Comparison of ENCODE assay signal across 11 cellular contexts in genomic region chr9:129078691-129079503, GRCh38. TPM values are rescaled to one million over a fixed set of nuclear protein-coding genes. Genes with fewer than 3 reads are reported as not detected.
DNase-seq lines count a peak whose midpoint lies in the region; ATAC-seq lines count a peak whose summit lies in the region.
"Had no signal": no experiment of that assay in that cellular context is flagged by ENCODE, and none has a peak within 500 bp of the region (broad histone marks: within the 10 kb centered on the region; RNA-seq: fewer than 3 reads in every experiment).

No MANE protein-coding gene starts in this region.

- peaks cover 0 to 4% (median 0%) of the 10 kb centered on the region in 8 donors for H3K9me3 Mint-ChIP-seq in CD4-positive, alpha-beta memory T cell
- H3K9me3 Mint-ChIP-seq in IgD-negative memory B cell: no peaks in the 10 kb centered on the region
- H3K9me3 Mint-ChIP-seq in central memory CD8-positive, alpha-beta T cell: no peaks in the 10 kb centered on the region
- H3K9me3 Mint-ChIP-seq in naive thymus-derived CD8-positive, alpha-beta T cell: no peaks in the 10 kb centered on the region

- no peaks in the 10 kb centered on the region for H3K9me3 ChIP-seq in CD4-positive, alpha-beta memory T cell (ENCODE audit: control insufficient read depth in 1 of 2, low read length in 2 of 2)
- H3K9me3 ChIP-seq: MG63, sigmoid colon, thoracic aorta had no signal

- ATAC-seq in central memory CD8-positive, alpha-beta T cell (replicated peaks; ENCODE audit: extremely low read depth, poor library complexity, severe bottlenecking): no peak
- ATAC-seq in naive thymus-derived CD8-positive, alpha-beta T cell: no peak
- ATAC-seq in GM19351 (IDR thresholded peaks at IDR 0.05; ENCODE audit: unreplicated experiment) (no peak), HG03175 (IDR thresholded peaks at IDR 0.05; ENCODE audit: unreplicated experiment) (no peak)

- peaks cover 31% of the 10 kb centered on the region for H3K4me1 ChIP-seq in CD4-positive, alpha-beta memory T cell (ENCODE audit: insufficient read depth, low read length)

- H3K27ac Mint-ChIP-seq in CD4-positive, alpha-beta memory T cell: peak overlapping the region in 4 of 7 donors; percentile 17 to 65 (median 33)
- H3K27ac Mint-ChIP-seq in IgD-negative memory B cell: peak overlapping the region in 1 of 3 donors; percentile 62
- no peak overlapping the region for H3K27ac Mint-ChIP-seq in central memory CD8-positive, alpha-beta T cell (ENCODE audit: low read depth)
- H3K27ac Mint-ChIP-seq in naive thymus-derived CD8-positive, alpha-beta T cell: peak overlapping the region in 3 of 10 donors; percentile 24 to 79 (median 53)

- peaks cover 0 to 3% of the 10 kb centered on the region in 2 donors for H3K36me3 Mint-ChIP-seq in CD4-positive, alpha-beta memory T cell
- H3K36me3 Mint-ChIP-seq in IgD-negative memory B cell: peaks cover 3% of the 10 kb centered on the region
- H3K36me3 Mint-ChIP-seq in central memory CD8-positive, alpha-beta T cell (ENCODE audit: insufficient read depth): peaks cover 16% of the 10 kb centered on the region
- no peaks in the 10 kb centered on the region for H3K36me3 Mint-ChIP-seq in naive thymus-derived CD8-positive, alpha-beta T cell

- POLR2A ChIA-PET in CD4-positive, alpha-beta memory T cell (lab: Charles Lee; ENCODE audit: partially characterized antibody): interaction anchor here (1.2 kb wide), 2 partner anchors 10 to 32 kb away, joined by 3 read pairs; partner anchors contain the start of genes CRAT and PTPA
- POLR2A ChIA-PET in naive thymus-derived CD8-positive, alpha-beta T cell (lab: Charles Lee): no interaction called here

- intact Hi-C loops in CD4-positive, alpha-beta memory T cell (cut with micrococcal nuclease): no loop called here

- CTCF ChIA-PET in CD4-positive, alpha-beta memory T cell (lab: Charles Lee; ENCODE audit: partially characterized antibody): interaction anchor here (0.6 to 2.5 kb wide), 2 partner anchors 53 to 663 kb away, joined by 3 to 5 read pairs; no protein-coding TSS in a partner anchor

- H3K4me3 Mint-ChIP-seq in CD4-positive, alpha-beta memory T cell: peak overlapping the region; percentile 12 to 92 (median 49)
- H3K4me3 Mint-ChIP-seq in IgD-negative memory B cell: peak overlapping the region; percentile 21 to 97 (median 70)
- peak overlapping the region; percentile 85 for H3K4me3 Mint-ChIP-seq in central memory CD8-positive, alpha-beta T cell
- peak overlapping the region; percentile 36 to 88 (median 55) for H3K4me3 Mint-ChIP-seq in naive thymus-derived CD8-positive, alpha-beta T cell

- no peak overlapping the region for H3K27ac ChIP-seq in CD4-positive, alpha-beta memory T cell (ENCODE audit: low read depth, low read length)
- H3K27ac ChIP-seq: sigmoid colon, thoracic aorta had no signal

- H3K36me3 ChIP-seq in CD4-positive, alpha-beta memory T cell (ENCODE audit: insufficient read depth, low read length): no peaks in the 10 kb centered on the region
- H3K36me3 ChIP-seq: MG63, sigmoid colon, thoracic aorta had no signal

- no peak overlapping the region for H3K4me3 ChIP-seq in CD4-positive, alpha-beta memory T cell (ENCODE audit: low read length in 2 of 2)
- H3K4me3 ChIP-seq: MG63, sigmoid colon, thoracic aorta had no signal

- no peaks in the 10 kb centered on the region for H3K27me3 ChIP-seq in CD4-positive, alpha-beta memory T cell (ENCODE audit: insufficient read depth, low read length)
- H3K27me3 ChIP-seq: MG63, sigmoid colon had no signal

- no peaks in the 10 kb centered on the region for H3K27me3 Mint-ChIP-seq in CD4-positive, alpha-beta memory T cell
- H3K27me3 Mint-ChIP-seq in IgD-negative memory B cell: no peaks in the 10 kb centered on the region
- no peaks in the 10 kb centered on the region for H3K27me3 Mint-ChIP-seq in central memory CD8-positive, alpha-beta T cell
- no peaks in the 10 kb centered on the region for H3K27me3 Mint-ChIP-seq in naive thymus-derived CD8-positive, alpha-beta T cell

- peaks cover 6 to 39% (median 25%) of the 10 kb centered on the region in 4 donors for H3K4me1 Mint-ChIP-seq in CD4-positive, alpha-beta memory T cell
- peaks cover 7 to 14% (median 11%) of the 10 kb centered on the region in 3 donors for H3K4me1 Mint-ChIP-seq in IgD-negative memory B cell
- H3K4me1 Mint-ChIP-seq in central memory CD8-positive, alpha-beta T cell: peaks cover 6% of the 10 kb centered on the region
- peaks cover 4 to 41% (median 28%) of the 10 kb centered on the region in 4 donors for H3K4me1 Mint-ChIP-seq in naive thymus-derived CD8-positive, alpha-beta T cell

- no peak for DNase-seq in CD4-positive, alpha-beta memory T cell
- DNase-seq in central memory CD8-positive, alpha-beta T cell (ENCODE audit: low spot score in 2 of 2): no peak
- DNase-seq in naive thymus-derived CD8-positive, alpha-beta T cell: no peak
- DNase-seq in KG1 (lab: John Stamatoyannopoulos, UW) (no peak), NCI-H2081 (lab: John Stamatoyannopoulos, UW) (no peak)
- DNase-seq: MG63, sigmoid colon had no signal

RNA-seq across cellular contexts. Expression of gene DOLPP1, which starts 2.0 kb away (rescaled TPM):
- total RNA-seq in CD4-positive, alpha-beta memory T cell: 10 to 100 TPM; 11.4 to 13.0 TPM
- polyA plus RNA-seq in CD4-positive, alpha-beta memory T cell: 10 to 100 TPM; 10.1 to 12.8 TPM
- polyA plus RNA-seq in IgD-negative memory B cell: 7.4 TPM
- 10 to 100 TPM in 1 of 2 experiments, 1 to 10 TPM in 1; 9.5 to 11.1 TPM for total RNA-seq in naive thymus-derived CD8-positive, alpha-beta T cell
- 1 to 10 TPM; 5.7 to 7.9 (median 7.1) TPM for polyA plus RNA-seq in naive thymus-derived CD8-positive, alpha-beta T cell

RNA-seq across cellular contexts. Expression of gene CRAT, which starts 31.7 kb away (rescaled TPM):
- total RNA-seq in CD4-positive, alpha-beta memory T cell: 10 to 100 TPM; 11.2 to 12.4 TPM
- 10 to 100 TPM in 1 of 2 donors, 1 to 10 TPM in 1; 8.7 to 21.0 TPM for polyA plus RNA-seq in CD4-positive, alpha-beta memory T cell
- polyA plus RNA-seq in IgD-negative memory B cell: 8.1 TPM
- total RNA-seq in naive thymus-derived CD8-positive, alpha-beta T cell: 10 to 100 TPM; 10.9 to 11.3 TPM
- 10 to 100 TPM; 10.7 to 15.5 (median 11.9) TPM for polyA plus RNA-seq in naive thymus-derived CD8-positive, alpha-beta T cell

RNA-seq across cellular contexts. Expression of gene PTPA, which starts 32.3 kb away (rescaled TPM):
- total RNA-seq in CD4-positive, alpha-beta memory T cell: 10 to 100 TPM; 49.0 to 51.3 TPM
- polyA plus RNA-seq in CD4-positive, alpha-beta memory T cell: 10 to 100 TPM; 10.8 to 14.1 TPM
- polyA plus RNA-seq in IgD-negative memory B cell: 12.2 TPM
- 10 to 100 TPM; 59.7 to 60.6 TPM for total RNA-seq in naive thymus-derived CD8-positive, alpha-beta T cell
- 10 to 100 TPM; 13.7 to 15.5 (median 14.2) TPM for polyA plus RNA-seq in naive thymus-derived CD8-positive, alpha-beta T cell

RNA-seq across cellular contexts. Expression of gene MIGA2, which starts 42.5 kb away (rescaled TPM):
- total RNA-seq in CD4-positive, alpha-beta memory T cell: 10 to 100 TPM; 80.5 to 84.2 TPM
- polyA plus RNA-seq in CD4-positive, alpha-beta memory T cell: 10 to 100 TPM in 1 of 2 donors, 1 to 10 TPM in 1; 6.6 to 11.6 TPM
- polyA plus RNA-seq in IgD-negative memory B cell: 11.4 TPM
- 10 to 100 TPM; 77.9 to 88.3 TPM for total RNA-seq in naive thymus-derived CD8-positive, alpha-beta T cell
- polyA plus RNA-seq in naive thymus-derived CD8-positive, alpha-beta T cell: 10 to 100 TPM in 1 of 3 donors, 1 to 10 TPM in 2; 5.9 to 11.3 (median 7.2) TPM

RNA-seq across cellular contexts. Expression of gene SH3GLB2, which starts 50.8 kb away (rescaled TPM):
- total RNA-seq in CD4-positive, alpha-beta memory T cell: 100 to 1,000 TPM; 111 to 113 TPM
- 10 to 100 TPM; 23.8 to 43.5 TPM for polyA plus RNA-seq in CD4-positive, alpha-beta memory T cell
- polyA plus RNA-seq in IgD-negative memory B cell: 27.7 TPM
- 100 to 1,000 TPM; 109 to 113 TPM for total RNA-seq in naive thymus-derived CD8-positive, alpha-beta T cell
- 10 to 100 TPM; 21.7 to 40.9 (median 37.8) TPM for polyA plus RNA-seq in naive thymus-derived CD8-positive, alpha-beta T cell
